In genomic region chr19:45440873-45441654, GRCh38 we compare ENCODE assay signal across 9 cellular contexts. TPM values are rescaled to one million over a fixed set of nuclear protein-coding genes. Genes with fewer than 3 reads are reported as not detected.
DNase-seq lines count a peak whose midpoint lies in the region; ATAC-seq and TF ChIP-seq lines count a peak whose summit lies in the region.
"Had no signal": no experiment of that assay in that cellular context is flagged by ENCODE, and none has a peak within 500 bp of the region (broad histone marks: within the 10 kb centered on the region; RNA-seq: fewer than 3 reads in every experiment).

No MANE protein-coding gene starts in this region.

- H3K36me3 Mint-ChIP-seq in WTC11, result no peaks in the 10 kb centered on the region

- no peak for TF ChIP-seq POLR2A in tibial nerve (IDR thresholded peaks at IDR 0.05)

- 88% methylated on average over 9 of the region's 9 CpGs for WGBS in right cardiac atrium
- 85 to 91% methylated on average over 9 of the region's 9 CpGs for WGBS in tibial nerve, 2 donors

- H3K9me3 Mint-ChIP-seq in WTC11, result peaks cover 3% of the 10 kb centered on the region

- H3K4me1 Mint-ChIP-seq in WTC11, result peaks cover 31% of the 10 kb centered on the region

- POLR2A ChIA-PET in WTC11 (lab: Charles Lee), result interaction anchor here (1.0 to 2.9 kb wide), 2 partner anchors 28 to 37 kb away, joined by 4 to 28 read pairs; no protein-coding TSS in a partner anchor

- ATAC-seq in WTC11 (peak; percentile 10; the same call in 1 of the 2 replicates), right cardiac atrium (no peak), HG03342 (IDR thresholded peaks at IDR 0.05; ENCODE audit: unreplicated experiment) (no peak)

- H3K4me3 ChIP-seq in cardiac muscle cell (no peak overlapping the region), right cardiac atrium (ENCODE audit: low read length) (no peak overlapping the region), tibial nerve (no peak overlapping the region)

- H3K27ac ChIP-seq in cardiac muscle cell (peak overlapping the region; percentile 97), right cardiac atrium (ENCODE audit: low read length) (no peak overlapping the region), tibial nerve (peak overlapping the region; percentile 91 to 97 (median 94))

- H3K27ac Mint-ChIP-seq in WTC11, result peak overlapping the region; percentile 29

- intact Hi-C loops in cardiac septum (cut with DNase I) (no loop called here), right cardiac atrium (cut with DNase I) (no loop called here)

- H3K4me1 ChIP-seq in cardiac muscle cell (ENCODE audit: low read depth), result peaks cover 17% of the 10 kb centered on the region
- peaks cover 7% of the 10 kb centered on the region for H3K4me1 ChIP-seq in right cardiac atrium (ENCODE audit: control insufficient read depth, insufficient read depth, low read length)
- peaks cover 0 to 44% (median 10%) of the 10 kb centered on the region in 4 donors for H3K4me1 ChIP-seq in tibial nerve

- peak; percentile 58 for DNase-seq in cardiac muscle cell (ENCODE audit: low read depth in 1 of 2, low spot score in 1 of 2)
- DNase-seq in cardiac septum (ENCODE audit: low spot score), result no peak
- no peak for DNase-seq in WTC11 (ENCODE audit: low spot score)
- peak in 2 of 3 donors; percentile 29 to 40 for DNase-seq in right cardiac atrium
- no peak for DNase-seq in tibial nerve (ENCODE audit: low spot score in 2 of 2)
- DNase-seq in GM20000 (ENCODE audit: low spot score), result no peak
- no peak for DNase-seq in NCI-H2081 (lab: John Stamatoyannopoulos, UW)

- peak overlapping the region; percentile 69 for H3K4me3 Mint-ChIP-seq in WTC11

- no peaks in the 10 kb centered on the region for H3K27me3 ChIP-seq in cardiac muscle cell
- no peaks in the 10 kb centered on the region for H3K27me3 ChIP-seq in right cardiac atrium (ENCODE audit: control insufficient read depth, insufficient read depth)
- H3K27me3 ChIP-seq in tibial nerve, result no peaks in the 10 kb centered on the region

- H3K27me3 Mint-ChIP-seq in WTC11 (ENCODE audit: low read depth), result peaks cover 38% of the 10 kb centered on the region

- TF ChIP-seq EP300 in tibial nerve (IDR thresholded peaks at IDR 0.05), result no peak

- no peaks in the 10 kb centered on the region for H3K9me3 ChIP-seq in cardiac muscle cell (ENCODE audit: low read depth)
- no peaks in the 10 kb centered on the region for H3K9me3 ChIP-seq in right cardiac atrium (ENCODE audit: control insufficient read depth, low read length)
- H3K9me3 ChIP-seq in tibial nerve, result no peaks in the 10 kb centered on the region

- CTCF ChIA-PET in WTC11 (lab: Charles Lee), result interaction anchor here (0.6 to 8.1 kb wide), 17 partner anchors 10 to 376 kb away, joined by 3 to 325 read pairs (median 8); partner anchors contain the start of genes FOSB, PPP1R13L and RTN2

- TF ChIP-seq CTCF in cardiac muscle cell (IDR thresholded peaks at IDR 0.05; ENCODE audit: low read depth, low read length) (no peak), WTC11 (IDR thresholded peaks at IDR 0.05) (no peak), tibial nerve (IDR thresholded peaks at IDR 0.05) (no peak), GM20000 (IDR thresholded peaks at IDR 0.05; ENCODE audit: extremely low read depth, missing control alignments) (no peak)

- H3K36me3 ChIP-seq in cardiac muscle cell, result no peaks in the 10 kb centered on the region
- H3K36me3 ChIP-seq in tibial nerve, result no peaks in the 10 kb centered on the region

TF ChIP-seq in WTC11, 78 proteins besides CTCF, POLR2A, EP300 and RAD21:
- no peak for TF ChIP-seq MYBL2 (CRISPR knock-in tag; IDR thresholded peaks at IDR 0.05)
- no peak for TF ChIP-seq ZNF281 (CRISPR knock-in tag; IDR thresholded peaks at IDR 0.05)
- no peak for TF ChIP-seq GTF2I (CRISPR knock-in tag; conservative IDR thresholded peaks at IDR 0.05)
- TF ChIP-seq NR2C2 (CRISPR knock-in tag; IDR thresholded peaks at IDR 0.05), result no peak
- TF ChIP-seq, protein P1, sequence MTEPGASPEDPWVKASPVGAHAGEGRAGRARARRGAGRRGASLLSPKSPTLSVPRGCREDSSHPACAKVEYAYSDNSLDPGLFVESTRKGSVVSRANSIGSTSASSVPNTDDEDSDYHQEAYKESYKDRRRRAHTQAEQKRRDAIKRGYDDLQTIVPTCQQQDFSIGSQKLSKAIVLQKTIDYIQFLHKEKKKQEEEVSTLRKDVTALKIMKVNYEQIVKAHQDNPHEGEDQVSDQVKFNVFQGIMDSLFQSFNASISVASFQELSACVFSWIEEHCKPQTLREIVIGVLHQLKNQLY (CRISPR knock-in tag; IDR thresholded peaks at IDR 0.05), result no peak

RNA-seq across cellular contexts. Expression of gene ERCC1, which starts 17.3 kb away (rescaled TPM):
- 120 and 164 TPM in 2 replicates for total RNA-seq in cardiac muscle cell
- polyA plus RNA-seq in cardiac muscle cell, result 138 and 169 TPM in 2 replicates
- 89.0 TPM for total RNA-seq in cardiac septum
- 43.7 to 60.6 TPM (median 60.1 TPM) in 3 replicates for total RNA-seq in WTC11 (2021)
- 100 to 1,000 TPM; 133 to 143 (median 139) TPM for total RNA-seq in right cardiac atrium
- 139 TPM for polyA plus RNA-seq in right cardiac atrium
- total RNA-seq in tibial nerve, result 100 to 1,000 TPM in 2 of 4 donors, 10 to 100 TPM in 2; 95.5 to 161 (median 99.2) TPM

RNA-seq across cellular contexts. Expression of gene FOSB, which starts 26.7 kb away (rescaled TPM):
- total RNA-seq in cardiac muscle cell, result 0.88 and 4.5 TPM in 2 replicates
- 1.7 and 3.0 TPM in 2 replicates for polyA plus RNA-seq in cardiac muscle cell
- total RNA-seq in cardiac septum, result 0.94 TPM
- 2.3 to 7.2 TPM (median 5.4 TPM) in 3 replicates for total RNA-seq in WTC11 (2021)
- 10 to 100 TPM in 1 of 4 donors, 1 to 10 TPM in 3; 1.6 to 16.3 (median 6.1) TPM for total RNA-seq in right cardiac atrium
- polyA plus RNA-seq in right cardiac atrium, result 57.8 TPM
- total RNA-seq in tibial nerve, result 1 to 10 TPM in 2 of 4 donors, under 1 TPM in 2; 0.60 to 4.9 (median 1.8) TPM

RNA-seq across cellular contexts. Expression of gene POLR1G, which starts 34.6 kb away (rescaled TPM):
- total RNA-seq in cardiac muscle cell (6.5 and 17.8 TPM in 2 replicates), cardiac septum (3.2 TPM), WTC11 (2021) (33.5 to 38.1 TPM (median 34.8 TPM) in 3 replicates), right cardiac atrium (1 to 10 TPM; 4.0 to 6.3 (median 5.0) TPM), tibial nerve (10 to 100 TPM in 1 of 4 donors, 1 to 10 TPM in 3; 2.2 to 10.8 (median 6.2) TPM)
- polyA plus RNA-seq in cardiac muscle cell (6.0 and 6.6 TPM in 2 replicates), right cardiac atrium (4.0 TPM)

RNA-seq across cellular contexts. Expression of gene PPP1R13L, which starts 36.2 kb away (rescaled TPM):
- total RNA-seq in cardiac muscle cell (49.7 and 118 TPM in 2 replicates), cardiac septum (119 TPM), WTC11 (2021) (27.5 to 38.1 TPM (median 35.2 TPM) in 3 replicates), right cardiac atrium (100 to 1,000 TPM; 131 to 161 (median 150) TPM), tibial nerve (10 to 100 TPM; 10.0 to 27.9 (median 17.1) TPM)
- polyA plus RNA-seq in cardiac muscle cell (39.5 and 54.1 TPM in 2 replicates), right cardiac atrium (100 TPM)
- polyA plus RNA-seq: neural cell had no signal

RNA-seq across cellular contexts. Expression of gene RTN2, which starts 55.8 kb away (rescaled TPM):
- total RNA-seq in cardiac muscle cell (43.7 and 56.5 TPM in 2 replicates), cardiac septum (15.1 TPM), WTC11 (2021) (25.1 to 27.8 TPM (median 27.4 TPM) in 3 replicates), right cardiac atrium (10 to 100 TPM; 18.7 to 26.4 (median 20.4) TPM), tibial nerve (1 to 10 TPM; 1.5 to 5.9 (median 3.5) TPM)
- polyA plus RNA-seq in cardiac muscle cell (92.2 and 111 TPM in 2 replicates), right cardiac atrium (20.2 TPM)

Comparison
In these comparisons a context has a peak if more than half of its experiments do, and no peak if none do; other contexts are left out.
1. DNase-seq: peak in cardiac muscle cell (2 of 2) and right cardiac atrium (2 of 3); none in cardiac septum (single experiment), WTC11 (single experiment), tibial nerve (0 of 2), GM20000 (single experiment) and NCI-H2081 (0 of 2).